In genomic region chr1:70443739-70444138, GRCh38 we compare ENCODE assay signal across 20 cellular contexts.
"Had no signal": no experiment of that assay in that cellular context is flagged by ENCODE, and none has a peak within 500 bp of the region (broad histone marks: within the 10 kb centered on the region; RNA-seq: fewer than 3 reads in every experiment).

No MANE protein-coding gene starts in this region.

- H3K4me1 Mint-ChIP-seq: nephron progenitor cell; stimulated activated naive B cell treated with anti-CD40 and anti-IgM and Interleukin-4, amounts not matched to agents 10 μg/mL and 1 μg/mL and 100 μg/mL, for 72 hours; stimulated activated naive CD8-positive, alpha-beta T cell treated with anti-CD3 and anti-CD28 coated beads, Interleukin-15, amount 100 ng/mL, for 72 hours had no signal

- H3K4me3 Mint-ChIP-seq: dendritic cell treated with granulocyte-macrophage colony-stimulating factor and Interleukin-4, amounts not matched to agents 40 ng/mL and 50 ng/mL, for 4 days; effector memory CD8-positive, alpha-beta T cell; naive thymus-derived CD4-positive, alpha-beta T cell; nephron progenitor cell; stimulated activated naive B cell treated with anti-CD40 and anti-IgM and Interleukin-4, amounts not matched to agents 10 μg/mL and 1 μg/mL and 100 μg/mL, for 72 hours; stimulated activated naive CD8-positive, alpha-beta T cell treated with anti-CD3 and anti-CD28 coated beads, Interleukin-15, amount 100 ng/mL, for 72 hours had no signal

- H3K4me1 ChIP-seq: foreskin keratinocyte, right atrium auricular region, sigmoid colon, testis had no signal

- ATAC-seq: effector memory CD8-positive, alpha-beta T cell; foreskin keratinocyte; left colon; left ventricle myocardium superior; naive thymus-derived CD4-positive, alpha-beta T cell; stimulated activated naive B cell treated with anti-CD40 and anti-IgM and Interleukin-4, amounts not matched to agents 10 μg/mL and 1 μg/mL and 100 μg/mL, for 72 hours; stimulated activated naive CD8-positive, alpha-beta T cell treated with anti-CD3 and anti-CD28 coated beads, Interleukin-15, amount 100 ng/mL, for 72 hours had no signal

- H3K36me3 ChIP-seq: right atrium auricular region, transverse colon had no signal

- H3K27ac ChIP-seq: foreskin keratinocyte, right atrium auricular region, sigmoid colon, transverse colon had no signal

- H3K4me3 ChIP-seq: lung, right atrium auricular region, sigmoid colon, skin epidermis, testis, transverse colon had no signal

- DNase-seq: effector memory CD8-positive, alpha-beta T cell; foreskin keratinocyte; left colon; left ventricle myocardium superior; mesenchymal stem cell; midbrain; naive thymus-derived CD4-positive, alpha-beta T cell; nephron progenitor cell; posterior cingulate gyrus; sigmoid colon; stimulated activated CD4-positive, alpha-beta T cell treated with anti-CD3 and anti-CD28 coated beads, Interleukin-2, amount 100 ng/mL, for 24 hours; stimulated activated CD4-positive, alpha-beta T cell treated with anti-CD3 and anti-CD28 coated beads, Interleukin-4, amount 100 ng/mL, for 4 hours; stimulated activated naive B cell treated with anti-CD40 and anti-IgM and Interleukin-4, amounts not matched to agents 10 μg/mL and 1 μg/mL and 100 μg/mL, for 72 hours; stimulated activated naive CD8-positive, alpha-beta T cell treated with anti-CD3 and anti-CD28 coated beads, Interleukin-15, amount 100 ng/mL, for 72 hours; testis; transverse colon had no signal

- H3K27me3 Mint-ChIP-seq: dendritic cell treated with granulocyte-macrophage colony-stimulating factor and Interleukin-4, amounts not matched to agents 40 ng/mL and 50 ng/mL, for 4 days; effector memory CD8-positive, alpha-beta T cell; naive thymus-derived CD4-positive, alpha-beta T cell; stimulated activated naive B cell treated with anti-CD40 and anti-IgM and Interleukin-4, amounts not matched to agents 10 μg/mL and 1 μg/mL and 100 μg/mL, for 72 hours; stimulated activated naive CD8-positive, alpha-beta T cell treated with anti-CD3 and anti-CD28 coated beads, Interleukin-15, amount 100 ng/mL, for 72 hours had no signal

- H3K27me3 ChIP-seq: foreskin keratinocyte, right atrium auricular region, sigmoid colon, testis, transverse colon had no signal

- H3K9me3 ChIP-seq: right atrium auricular region, sigmoid colon, testis, transverse colon had no signal

- H3K27ac Mint-ChIP-seq: dendritic cell treated with granulocyte-macrophage colony-stimulating factor and Interleukin-4, amounts not matched to agents 40 ng/mL and 50 ng/mL, for 4 days; effector memory CD8-positive, alpha-beta T cell; nephron progenitor cell; stimulated activated naive B cell treated with anti-CD40 and anti-IgM and Interleukin-4, amounts not matched to agents 10 μg/mL and 1 μg/mL and 100 μg/mL, for 72 hours had no signal

- H3K9me3 Mint-ChIP-seq: dendritic cell treated with granulocyte-macrophage colony-stimulating factor and Interleukin-4, amounts not matched to agents 40 ng/mL and 50 ng/mL, for 4 days; effector memory CD8-positive, alpha-beta T cell; naive thymus-derived CD4-positive, alpha-beta T cell; nephron progenitor cell; stimulated activated naive B cell treated with anti-CD40 and anti-IgM and Interleukin-4, amounts not matched to agents 10 μg/mL and 1 μg/mL and 100 μg/mL, for 72 hours; stimulated activated naive CD8-positive, alpha-beta T cell treated with anti-CD3 and anti-CD28 coated beads, Interleukin-15, amount 100 ng/mL, for 72 hours had no signal
